Comparison of ENCODE assay signal across 8 cellular contexts in the genomic region with DNA sequence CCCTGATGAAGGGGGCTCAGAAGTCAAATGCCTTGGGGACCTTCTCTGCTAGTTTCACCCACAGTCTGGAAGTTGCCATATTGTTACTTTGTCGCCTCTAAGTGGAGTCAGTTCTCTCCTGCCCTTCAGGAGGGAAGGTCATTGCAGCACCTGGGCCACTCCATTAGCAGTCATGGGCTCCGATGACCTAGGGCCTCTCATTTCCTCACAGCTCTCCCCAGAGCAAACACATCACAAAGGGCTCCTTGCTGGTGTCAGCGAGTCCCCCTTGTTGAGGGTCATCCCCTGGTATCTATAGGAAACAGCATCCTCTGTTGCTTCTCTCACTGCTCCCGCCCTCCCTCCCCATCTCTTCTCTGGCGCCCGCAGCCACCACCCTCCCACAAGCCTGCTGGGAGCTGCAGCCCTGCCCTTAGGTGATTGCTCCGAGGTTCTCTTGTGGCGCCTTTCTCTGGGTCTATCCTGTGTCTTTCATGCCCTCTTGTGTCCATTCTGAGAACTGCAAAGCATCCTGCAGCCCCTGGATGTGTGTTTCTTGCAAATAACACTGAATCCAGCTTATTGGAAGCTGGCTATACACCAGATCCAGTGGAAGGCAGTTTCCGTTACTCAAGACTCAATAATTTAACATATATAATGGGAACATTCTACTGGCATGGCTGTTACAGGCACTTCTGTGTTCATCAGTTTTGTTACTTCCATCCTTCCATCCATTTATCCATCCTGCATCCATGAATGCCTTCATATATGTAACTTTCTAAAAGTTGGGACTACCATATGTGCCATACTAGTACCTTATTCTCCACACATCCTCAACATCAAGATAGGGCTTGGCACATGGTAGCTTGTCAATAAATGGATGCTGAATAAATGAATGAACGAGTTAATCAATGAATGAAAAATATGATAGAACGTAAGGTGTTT. TPM values are rescaled to one million over a fixed set of nuclear protein-coding genes. Genes with fewer than 3 reads are reported as not detected.
A peak's percentile ranks its signal among the peaks of the same experiment; 100 is the strongest.
DNase-seq lines count a peak whose midpoint lies in the region; ATAC-seq, FAIRE-seq and TF ChIP-seq lines count a peak whose summit lies in the region.

No MANE protein-coding gene starts in this region.

- H3K27ac ChIP-seq in OCI-LY1 (ENCODE audit: low read depth, low read length, poor library complexity, severe bottlenecking), result no peak overlapping the region
- H3K27ac ChIP-seq in foreskin keratinocyte, result no peak overlapping the region

- no peak overlapping the region for H3K4me2 ChIP-seq in OCI-LY1 (ENCODE audit: low read length)

- no peaks in the 10 kb centered on the region for H3K9me3 ChIP-seq in OCI-LY1 (ENCODE audit: low read length)

- H3K4me1 ChIP-seq in OCI-LY1 (ENCODE audit: insufficient read depth, low read length, severe bottlenecking), result no peaks in the 10 kb centered on the region
- no peaks in the 10 kb centered on the region for H3K4me1 ChIP-seq in foreskin keratinocyte

- ATAC-seq in activated T-cell treated with anti-CD3 and anti-CD28 coated beads, Interleukin-2, amount 50 U/mL, for 4 hours, result peak; percentile 69 to 78
- peak; percentile 80 for ATAC-seq in foreskin keratinocyte
- ATAC-seq in GM18519 (IDR thresholded peaks at IDR 0.05; ENCODE audit: low FRiP score, unreplicated experiment), result no peak

- peak; percentile 81 for TF ChIP-seq CTCF in GM10266 (IDR thresholded peaks at IDR 0.05; ENCODE audit: control insufficient read depth, insufficient read depth, low read depth, missing control alignments)
- TF ChIP-seq CTCF in OCI-LY1 (IDR thresholded peaks at IDR 0.05; ENCODE audit: low read length), result peak; percentile 74
- TF ChIP-seq CTCF in foreskin keratinocyte (conservative IDR thresholded peaks at IDR 0.05), result peak; percentile 66

- DNase-seq in GM10266 (ENCODE audit: extremely low spot score) (peak; percentile 53), foreskin keratinocyte (peak; percentile 14 to 42), occipital lobe (lab: John Stamatoyannopoulos, UW) (peak; percentile 23), urothelium cell line (ENCODE audit: low spot score) (peak; percentile 75)
- peak; percentile 5 for DNase-seq in activated T-cell treated with anti-CD3 and anti-CD28 coated beads, Interleukin-2, amount 50 U/mL, for 4 hours

- H3K4me3 Mint-ChIP-seq in activated T-cell treated with anti-CD3 and anti-CD28 coated beads, Interleukin-2, amount 50 U/mL, for 4 hours, result no peak overlapping the region

- H3K4me1 Mint-ChIP-seq in activated T-cell treated with anti-CD3 and anti-CD28 coated beads, Interleukin-2, amount 50 U/mL, for 4 hours (ENCODE audit: low read depth), result no peaks in the 10 kb centered on the region

- H3K9ac ChIP-seq in OCI-LY1 (ENCODE audit: low read length), result no peak overlapping the region

- peaks cover 9% of the 10 kb centered on the region for H3K27me3 Mint-ChIP-seq in activated T-cell treated with anti-CD3 and anti-CD28 coated beads, Interleukin-2, amount 50 U/mL, for 4 hours (ENCODE audit: low read depth)

- no peaks in the 10 kb centered on the region for H3K79me2 ChIP-seq in OCI-LY1 (ENCODE audit: insufficient read depth, low read length)

- TF ChIP-seq EP300 in Ishikawa (IDR thresholded peaks at IDR 0.05; ENCODE audit: borderline replicate concordance), result no peak

- H3K9me3 Mint-ChIP-seq in activated T-cell treated with anti-CD3 and anti-CD28 coated beads, Interleukin-2, amount 50 U/mL, for 4 hours, result no peaks in the 10 kb centered on the region

- H4K20me1 ChIP-seq in OCI-LY1 (ENCODE audit: insufficient read depth, low read length), result no peaks in the 10 kb centered on the region

- no peaks in the 10 kb centered on the region for H3K36me3 Mint-ChIP-seq in activated T-cell treated with anti-CD3 and anti-CD28 coated beads, Interleukin-2, amount 50 U/mL, for 4 hours (ENCODE audit: insufficient read depth)

- H3K9me2 ChIP-seq in OCI-LY1 (ENCODE audit: low read depth, low read length), result no peaks in the 10 kb centered on the region

- FAIRE-seq in urothelium cell line (lab: Jason Lieb, UNC), result no peak

- no peaks in the 10 kb centered on the region for H3K27me3 ChIP-seq in OCI-LY1 (ENCODE audit: insufficient read depth, low read length)
- no peaks in the 10 kb centered on the region for H3K27me3 ChIP-seq in foreskin keratinocyte

- H2AFZ ChIP-seq in OCI-LY1 (ENCODE audit: low read length), result no peak overlapping the region

- H3F3A ChIP-seq in OCI-LY1 (ENCODE audit: insufficient read depth, low read length), result no peaks in the 10 kb centered on the region

- no peaks in the 10 kb centered on the region for H3K36me3 ChIP-seq in OCI-LY1 (ENCODE audit: insufficient read depth, low read length)

- no peak overlapping the region for H3K4me3 ChIP-seq in OCI-LY1 (ENCODE audit: low read depth, low read length, poor library complexity, severe bottlenecking)

- peak; percentile 78 for TF ChIP-seq RAD21 in Ishikawa (IDR thresholded peaks at IDR 0.05; ENCODE audit: low read depth)

TF ChIP-seq in Ishikawa, 13 proteins besides CTCF, POLR2A, EP300 and RAD21:
- TF ChIP-seq ZBTB7A (IDR thresholded peaks at IDR 0.05; ENCODE audit: low read depth) (no peak), NFIC (IDR thresholded peaks at IDR 0.05) (no peak), EGR1 (IDR thresholded peaks at IDR 0.05) (no peak), TEAD4 (IDR thresholded peaks at IDR 0.05) (no peak), CREB1 (IDR thresholded peaks at IDR 0.05; ENCODE audit: low read depth) (no peak), CEBPB (IDR thresholded peaks at IDR 0.05) (no peak), YY1 (IDR thresholded peaks at IDR 0.05; ENCODE audit: low read depth) (no peak), TAF1 (IDR thresholded peaks at IDR 0.05; ENCODE audit: low read depth) (no peak), TCF12 (IDR thresholded peaks at IDR 0.05; ENCODE audit: low read depth) (no peak), FOXM1 (IDR thresholded peaks at IDR 0.05; ENCODE audit: borderline replicate concordance, low read depth) (no peak), REST (IDR thresholded peaks at IDR 0.05; ENCODE audit: low read depth) (no peak)
- TF ChIP-seq, protein P1, sequence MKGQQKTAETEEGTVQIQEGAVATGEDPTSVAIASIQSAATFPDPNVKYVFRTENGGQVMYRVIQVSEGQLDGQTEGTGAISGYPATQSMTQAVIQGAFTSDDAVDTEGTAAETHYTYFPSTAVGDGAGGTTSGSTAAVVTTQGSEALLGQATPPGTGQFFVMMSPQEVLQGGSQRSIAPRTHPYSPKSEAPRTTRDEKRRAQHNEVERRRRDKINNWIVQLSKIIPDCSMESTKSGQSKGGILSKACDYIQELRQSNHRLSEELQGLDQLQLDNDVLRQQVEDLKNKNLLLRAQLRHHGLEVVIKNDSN (IDR thresholded peaks at IDR 0.05), result no peak
- TF ChIP-seq, protein P2, sequence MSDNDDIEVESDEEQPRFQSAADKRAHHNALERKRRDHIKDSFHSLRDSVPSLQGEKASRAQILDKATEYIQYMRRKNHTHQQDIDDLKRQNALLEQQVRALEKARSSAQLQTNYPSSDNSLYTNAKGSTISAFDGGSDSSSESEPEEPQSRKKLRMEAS (IDR thresholded peaks at IDR 0.05), result no peak

RNA-seq across cellular contexts. Expression of gene PDILT, which starts 21.2 kb away (rescaled TPM):
- not detected for total RNA-seq in activated T-cell treated with anti-CD3 and anti-CD28 coated beads, Interleukin-2, amount 50 U/mL, for 4 hours
- not detected in 2 replicates for total RNA-seq in foreskin keratinocyte
- not detected in 2 replicates for polyA plus RNA-seq in foreskin keratinocyte
- not detected for total RNA-seq in occipital lobe

RNA-seq across cellular contexts. Expression of gene ACSM5, which starts 26.0 kb away (rescaled TPM):
- not detected for total RNA-seq in activated T-cell treated with anti-CD3 and anti-CD28 coated beads, Interleukin-2, amount 50 U/mL, for 4 hours
- not detected in 2 replicates for total RNA-seq in foreskin keratinocyte
- not detected in 2 replicates for polyA plus RNA-seq in foreskin keratinocyte
- 0.78 TPM for total RNA-seq in occipital lobe

RNA-seq across cellular contexts. Expression of gene UMOD, which starts 30.9 kb away (rescaled TPM):
- total RNA-seq in activated T-cell treated with anti-CD3 and anti-CD28 coated beads, Interleukin-2, amount 50 U/mL, for 4 hours, result not detected
- total RNA-seq in foreskin keratinocyte (not detected in 2 replicates), occipital lobe (not detected)
- not detected in 2 replicates for polyA plus RNA-seq in foreskin keratinocyte

RNA-seq across cellular contexts. Expression of gene GP2, which starts 56.1 kb away (rescaled TPM):
- total RNA-seq in activated T-cell treated with anti-CD3 and anti-CD28 coated beads, Interleukin-2, amount 50 U/mL, for 4 hours, result 1 to 10 TPM; 4.2 to 7.8 (median 6.6) TPM
- total RNA-seq in foreskin keratinocyte (not detected in 2 replicates), occipital lobe (not detected)
- not detected in 2 replicates for polyA plus RNA-seq in foreskin keratinocyte

Comparison
In these comparisons a context has a peak if more than half of its experiments do, and no peak if none do; other contexts are left out.
1. DNase-seq: peak in every context shown above with its lines; median percentile 75 in urothelium cell line; 53 in GM10266; 28 in foreskin keratinocyte; 23 in occipital lobe; 5 in activated T-cell treated with anti-CD3 and anti-CD28 coated beads, Interleukin-2, amount 50 U/mL, for 4 hours.